Comparison of ENCODE assay signal across 1 cellular context in the genomic region with DNA sequence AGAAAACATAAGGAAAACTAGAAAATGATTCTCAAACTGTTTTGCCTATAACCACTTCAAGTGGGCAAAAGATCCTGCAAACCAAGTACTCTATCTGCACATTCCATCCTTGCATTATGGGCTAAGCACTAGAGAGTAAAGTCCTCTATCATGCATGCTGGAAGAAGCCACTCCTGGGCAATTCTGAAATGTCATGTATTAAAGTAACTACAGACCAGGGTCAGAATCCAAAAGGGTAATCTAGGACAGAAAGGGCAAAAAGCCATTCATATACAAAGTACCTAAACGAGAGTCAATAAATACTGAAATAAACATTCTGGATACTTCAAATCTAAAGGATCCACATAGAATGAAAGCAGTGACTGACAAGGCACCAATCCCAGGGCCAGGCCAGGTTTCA.
TF ChIP-seq lines count a peak whose summit lies in the region.

No MANE protein-coding gene starts in this region.

TF ChIP-seq in WTC11, 78 proteins besides CTCF, POLR2A, EP300 and RAD21 (continued from another document):
- TF ChIP-seq, protein P1, sequence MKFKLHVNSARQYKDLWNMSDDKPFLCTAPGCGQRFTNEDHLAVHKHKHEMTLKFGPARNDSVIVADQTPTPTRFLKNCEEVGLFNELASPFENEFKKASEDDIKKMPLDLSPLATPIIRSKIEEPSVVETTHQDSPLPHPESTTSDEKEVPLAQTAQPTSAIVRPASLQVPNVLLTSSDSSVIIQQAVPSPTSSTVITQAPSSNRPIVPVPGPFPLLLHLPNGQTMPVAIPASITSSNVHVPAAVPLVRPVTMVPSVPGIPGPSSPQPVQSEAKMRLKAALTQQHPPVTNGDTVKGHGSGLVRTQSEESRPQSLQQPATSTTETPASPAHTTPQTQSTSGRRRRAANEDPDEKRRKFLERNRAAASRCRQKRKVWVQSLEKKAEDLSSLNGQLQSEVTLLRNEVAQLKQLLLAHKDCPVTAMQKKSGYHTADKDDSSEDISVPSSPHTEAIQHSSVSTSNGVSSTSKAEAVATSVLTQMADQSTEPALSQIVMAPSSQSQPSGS (CRISPR knock-in tag; IDR thresholded peaks at IDR 0.05; ENCODE audit: borderline replicate concordance, low read depth) = no peak
- TF ChIP-seq NR2C2 (CRISPR knock-in tag; IDR thresholded peaks at IDR 0.05) = no peak
